Comparison of ENCODE assay signal across 30 cellular contexts in genomic region chr2:43028188-43028587, GRCh38.
"Had no signal": no experiment of that assay in that cellular context is flagged by ENCODE, and none has a peak within 500 bp of the region (broad histone marks: within the 10 kb centered on the region; RNA-seq: fewer than 3 reads in every experiment).

No MANE protein-coding gene starts in this region.

- H3K4me3 ChIP-seq: esophagus squamous epithelium, hepatocyte, prostate gland, upper lobe of right lung had no signal

- H3K4me3 Mint-ChIP-seq: activated B cell treated with CpG ODN at 0.5 μM for 24 hours; activated naive CD4-positive, alpha-beta T cell treated with anti-CD3 and anti-CD28 coated beads for 36 hours; activated naive CD8-positive, alpha-beta T cell treated with anti-CD3 and anti-CD28 coated beads, Interleukin-2, amount 10 ng/mL, durations not matched to agents 7 days and 5 days; activated T-helper 1 cell treated with anti-CD3 and anti-CD28 coated beads, Interleukin-12 subunit alpha, Interleukin-12 subunit beta, Interleukin-2, Interleukin-4 antibody, amounts not matched to agents 30 ng/mL and 10 ng/mL and 1 ng/mL, durations not matched to agents 14 hours and 24 hours and 36 hours; neural crest cell; stimulated activated memory B cell treated with anti-CD40 and anti-IgM and Interleukin-4, amounts not matched to agents 10 μg/mL and 1 μg/mL and 100 μg/mL, for 72 hours; stimulated activated naive CD8-positive, alpha-beta T cell treated with anti-CD3 and anti-CD28 coated beads, Interleukin-15, amount 100 ng/mL, for 72 hours; T-helper 2 cell treated with Interferon-gamma antibody and Interleukin-4, amounts not matched to agents 5 μg/mL and 100 μg/mL, for 36 hours had no signal

- H3K27ac Mint-ChIP-seq: activated B cell treated with CpG ODN at 0.5 μM for 24 hours; activated naive CD4-positive, alpha-beta T cell treated with anti-CD3 and anti-CD28 coated beads for 36 hours; activated naive CD8-positive, alpha-beta T cell treated with anti-CD3 and anti-CD28 coated beads, Interleukin-2, amount 10 ng/mL, durations not matched to agents 7 days and 5 days; activated T-helper 1 cell treated with anti-CD3 and anti-CD28 coated beads, Interleukin-12 subunit alpha, Interleukin-12 subunit beta, Interleukin-2, Interleukin-4 antibody, amounts not matched to agents 30 ng/mL and 10 ng/mL and 1 ng/mL, durations not matched to agents 14 hours and 24 hours and 36 hours; T-helper 2 cell treated with Interferon-gamma antibody and Interleukin-4, amounts not matched to agents 5 μg/mL and 100 μg/mL, for 36 hours had no signal

- H3K36me3 ChIP-seq: esophagus squamous epithelium, prostate gland, upper lobe of right lung had no signal

- H3K27me3 ChIP-seq: esophagus squamous epithelium, hepatocyte, upper lobe of right lung had no signal

- H3K27ac ChIP-seq: epithelial cell of prostate, hepatocyte, prostate gland, upper lobe of right lung had no signal

- H3K9me3 Mint-ChIP-seq: activated B cell treated with CpG ODN at 0.5 μM for 24 hours; activated naive CD4-positive, alpha-beta T cell treated with anti-CD3 and anti-CD28 coated beads for 36 hours; activated naive CD8-positive, alpha-beta T cell treated with anti-CD3 and anti-CD28 coated beads, Interleukin-2, amount 10 ng/mL, durations not matched to agents 7 days and 5 days; activated T-helper 1 cell treated with anti-CD3 and anti-CD28 coated beads, Interleukin-12 subunit alpha, Interleukin-12 subunit beta, Interleukin-2, Interleukin-4 antibody, amounts not matched to agents 30 ng/mL and 10 ng/mL and 1 ng/mL, durations not matched to agents 14 hours and 24 hours and 36 hours; neural crest cell; stimulated activated memory B cell treated with anti-CD40 and anti-IgM and Interleukin-4, amounts not matched to agents 10 μg/mL and 1 μg/mL and 100 μg/mL, for 72 hours; stimulated activated naive CD8-positive, alpha-beta T cell treated with anti-CD3 and anti-CD28 coated beads, Interleukin-15, amount 100 ng/mL, for 72 hours; T-helper 2 cell treated with Interferon-gamma antibody and Interleukin-4, amounts not matched to agents 5 μg/mL and 100 μg/mL, for 36 hours had no signal

- H3K9me3 ChIP-seq: esophagus squamous epithelium, prostate gland, upper lobe of right lung had no signal

- ATAC-seq: left cardiac atrium; sciatic nerve; stimulated activated memory B cell treated with anti-CD40 and anti-IgM and Interleukin-4, amounts not matched to agents 10 μg/mL and 1 μg/mL and 100 μg/mL, for 72 hours; stimulated activated naive CD8-positive, alpha-beta T cell treated with anti-CD3 and anti-CD28 coated beads, Interleukin-15, amount 100 ng/mL, for 72 hours; upper lobe of right lung had no signal

- H3K27me3 Mint-ChIP-seq: activated naive CD8-positive, alpha-beta T cell treated with anti-CD3 and anti-CD28 coated beads, Interleukin-2, amount 10 ng/mL, durations not matched to agents 7 days and 5 days; naive B cell; stimulated activated naive CD8-positive, alpha-beta T cell treated with anti-CD3 and anti-CD28 coated beads, Interleukin-15, amount 100 ng/mL, for 72 hours had no signal

- DNase-seq: activated B cell treated with CpG ODN at 0.5 μM for 24 hours; activated CD4-positive, alpha-beta T cell treated with anti-CD3 and anti-CD28 coated beads, Interleukin-2, amount 50 U/mL, for 4 hours; activated effector memory CD4-positive, alpha-beta T cell treated with anti-CD3 and anti-CD28 coated beads, Interleukin-2, amount 50 U/mL, for 16 hours; activated naive CD4-positive, alpha-beta T cell treated with anti-CD3 and anti-CD28 coated beads for 36 hours; activated naive CD8-positive, alpha-beta T cell treated with anti-CD3 and anti-CD28 coated beads, Interleukin-2, amount 10 ng/mL, durations not matched to agents 7 days and 5 days; central memory CD4-positive, alpha-beta T cell; effector CD8-positive, alpha-beta T cell; esophagus squamous epithelium; glutamatergic neuron; islet precursor cell; left cardiac atrium; mammary epithelial cell; naive B cell; retina; small intestine; stimulated activated CD4-positive, alpha-beta T cell treated with anti-CD3 and anti-CD28 coated beads, Interleukin-1b, Interleukin-23, amount 100 ng/mL, for 48 hours; stimulated activated CD4-positive, alpha-beta T cell treated with anti-CD3 and anti-CD28 coated beads, Interleukin-4, amount 100 ng/mL, for 4 hours; stimulated activated CD8-positive, alpha-beta memory T cell treated with anti-CD3 and anti-CD28 coated beads, Interleukin-4, amount 100 ng/mL, for 48 hours; stimulated activated naive CD8-positive, alpha-beta T cell treated with anti-CD3 and anti-CD28 coated beads, Interleukin-15, amount 100 ng/mL, for 72 hours; substantia nigra; T-helper 1 cell; upper lobe of right lung had no signal

- H3K36me3 Mint-ChIP-seq: activated naive CD8-positive, alpha-beta T cell treated with anti-CD3 and anti-CD28 coated beads, Interleukin-2, amount 10 ng/mL, durations not matched to agents 7 days and 5 days; naive B cell; stimulated activated memory B cell treated with anti-CD40 and anti-IgM and Interleukin-4, amounts not matched to agents 10 μg/mL and 1 μg/mL and 100 μg/mL, for 72 hours had no signal
